In genomic region chr5:145804701-145805100, GRCh38 we compare ENCODE assay signal across 25 cellular contexts.
"Had no signal": no experiment of that assay in that cellular context is flagged by ENCODE, and none has a peak within 500 bp of the region (broad histone marks: within the 10 kb centered on the region; RNA-seq: fewer than 3 reads in every experiment).

No MANE protein-coding gene starts in this region.

- ATAC-seq: effector memory CD8-positive, alpha-beta T cell; esophagus mucosa; foreskin keratinocyte; gastrocnemius medialis; gastroesophageal sphincter; heart left ventricle; heart right ventricle had no signal

- H3K9me3 ChIP-seq: colonic mucosa, esophagus muscularis mucosa, esophagus squamous epithelium, gastrocnemius medialis, gastroesophageal sphincter, heart left ventricle, heart right ventricle had no signal

- H3K4me3 Mint-ChIP-seq: dendritic cell treated with granulocyte-macrophage colony-stimulating factor and Interleukin-4, amounts not matched to agents 40 ng/mL and 50 ng/mL, for 4 days; effector memory CD8-positive, alpha-beta T cell; endodermal cell had no signal

- H3K9me3 Mint-ChIP-seq: dendritic cell treated with granulocyte-macrophage colony-stimulating factor and Interleukin-4, amounts not matched to agents 40 ng/mL and 50 ng/mL, for 4 days; endodermal cell had no signal

- DNase-seq: colonic mucosa; cortex of kidney; dermis blood vessel endothelial cell; dorsolateral prefrontal cortex; effector CD4-positive, alpha-beta T cell; effector CD8-positive, alpha-beta T cell; effector memory CD4-positive, alpha-beta T cell; effector memory CD8-positive, alpha-beta T cell; endodermal cell; erythroblast; esophagus squamous epithelium; foreskin fibroblast; foreskin keratinocyte; foreskin melanocyte; gastrocnemius medialis; glutamatergic neuron; head of caudate nucleus; heart left ventricle; heart right ventricle had no signal

- H3K27ac Mint-ChIP-seq: dendritic cell treated with granulocyte-macrophage colony-stimulating factor and Interleukin-4, amounts not matched to agents 40 ng/mL and 50 ng/mL, for 4 days; effector memory CD8-positive, alpha-beta T cell; endodermal cell had no signal

- H3K4me1 ChIP-seq: colonic mucosa, esophagus muscularis mucosa, foreskin keratinocyte, gastrocnemius medialis, gastroesophageal sphincter, heart left ventricle, heart right ventricle had no signal

- H3K27ac ChIP-seq: colonic mucosa, coronary artery, dorsolateral prefrontal cortex, epithelial cell of prostate, esophagus muscularis mucosa, esophagus squamous epithelium, foreskin keratinocyte, gastrocnemius medialis, gastroesophageal sphincter, heart left ventricle, heart right ventricle had no signal

- H3K27me3 ChIP-seq: colonic mucosa, dorsolateral prefrontal cortex, esophagus muscularis mucosa, esophagus squamous epithelium, foreskin keratinocyte, gastrocnemius medialis, gastroesophageal sphincter, heart left ventricle, heart right ventricle had no signal

- H3K36me3 ChIP-seq: colonic mucosa, gastrocnemius medialis had no signal

- H3K27me3 Mint-ChIP-seq: dendritic cell treated with granulocyte-macrophage colony-stimulating factor and Interleukin-4, amounts not matched to agents 40 ng/mL and 50 ng/mL, for 4 days; effector memory CD8-positive, alpha-beta T cell had no signal

- H3K4me3 ChIP-seq: colonic mucosa, coronary artery, dorsolateral prefrontal cortex, esophagus muscularis mucosa, esophagus squamous epithelium, gastrocnemius medialis, gastroesophageal sphincter, heart left ventricle, heart right ventricle had no signal
